In genomic region chr20:56343861-56344381, GRCh38 we compare ENCODE assay signal across 8 cellular contexts. TPM values are rescaled to one million over a fixed set of nuclear protein-coding genes. Genes with fewer than 3 reads are reported as not detected.
DNase-seq lines count a peak whose midpoint lies in the region; ATAC-seq and TF ChIP-seq lines count a peak whose summit lies in the region.

No MANE protein-coding gene starts in this region.

- peak; percentile 56 for DNase-seq in Right ventricle myocardium superior
- no peak for DNase-seq in Right ventricle myocardium inferior (ENCODE audit: missing footprints)
- peak; percentile 14 for DNase-seq in activated T-cell treated with anti-CD3 and anti-CD28 coated beads, Interleukin-2, amount 50 U/mL, for 4 hours
- DNase-seq in posterior cingulate gyrus: peak in 9 of 10 donors; percentile 55 to 93 (median 61)
- DNase-seq in mesenteric fat pad (ENCODE audit: low spot score): no peak

- no peak overlapping the region for H3K4me3 Mint-ChIP-seq in activated T-cell treated with anti-CD3 and anti-CD28 coated beads, Interleukin-2, amount 50 U/mL, for 4 hours

- H3K4me1 Mint-ChIP-seq in activated T-cell treated with anti-CD3 and anti-CD28 coated beads, Interleukin-2, amount 50 U/mL, for 4 hours (ENCODE audit: low read depth): peaks cover 6% of the 10 kb centered on the region

- peaks cover 47% of the 10 kb centered on the region for H3K27me3 ChIP-seq in HUES6 (ENCODE audit: control insufficient read depth, insufficient read depth, low read length)
- peaks cover 68% of the 10 kb centered on the region for H3K27me3 ChIP-seq in gastroesophageal sphincter

- no peak for ATAC-seq in Right ventricle myocardium superior (ENCODE audit: poor library complexity)
- ATAC-seq in Right ventricle myocardium inferior: no peak
- ATAC-seq in activated T-cell treated with anti-CD3 and anti-CD28 coated beads, Interleukin-2, amount 50 U/mL, for 4 hours: peak; percentile 71 to 82
- no peak for ATAC-seq in gastroesophageal sphincter
- no peak for ATAC-seq in HG03460 (IDR thresholded peaks at IDR 0.05; ENCODE audit: unreplicated experiment)

- H3K36me3 Mint-ChIP-seq in activated T-cell treated with anti-CD3 and anti-CD28 coated beads, Interleukin-2, amount 50 U/mL, for 4 hours (ENCODE audit: insufficient read depth): no peaks in the 10 kb centered on the region

- no peak overlapping the region for H3K9ac ChIP-seq in HUES6 (ENCODE audit: low read length)

- H3K36me3 ChIP-seq in HUES6 (ENCODE audit: control insufficient read depth, insufficient read depth, low read length): no peaks in the 10 kb centered on the region
- H3K36me3 ChIP-seq in gastroesophageal sphincter: no peaks in the 10 kb centered on the region

- intact Hi-C loops in Right ventricle myocardium superior (cut with DNase I): no loop called here
- intact Hi-C loops in Right ventricle myocardium inferior (cut with DNase I): no loop called here
- intact Hi-C loops in posterior cingulate gyrus (cut with DNase I): loop anchor here (1.0 kb wide), 1 partner anchor 96 kb away; the partner anchor contains the start of gene MC3R

- peak overlapping the region; percentile 63 for H3K4me3 ChIP-seq in HUES6 (ENCODE audit: low read depth, low read length)
- H3K4me3 ChIP-seq in gastroesophageal sphincter: peak overlapping the region in 1 of 2 donors; percentile 0

- peaks cover 56% of the 10 kb centered on the region for H3K27me3 Mint-ChIP-seq in activated T-cell treated with anti-CD3 and anti-CD28 coated beads, Interleukin-2, amount 50 U/mL, for 4 hours (ENCODE audit: low read depth)

- whole genome bisulfite sequencing in gastroesophageal sphincter (ENCODE audit: low coverage in 1 of 2), 2 donors: 1% methylated on average over 12 of the region's 41 CpGs; no CpG with 5 or more reads in 1 of the 2 donors

- H3K4me1 ChIP-seq in HUES6 (ENCODE audit: control insufficient read depth, insufficient read depth, low read length) (peaks cover 19% of the 10 kb centered on the region), gastroesophageal sphincter (peaks cover 0 to 8% (median 5%) of the 10 kb centered on the region in 3 donors)

- no peak for TF ChIP-seq POLR2A in gastroesophageal sphincter (IDR thresholded peaks at IDR 0.05)

- no peak for TF ChIP-seq EP300 in gastroesophageal sphincter (IDR thresholded peaks at IDR 0.05)

- H3K27ac ChIP-seq in HUES6 (ENCODE audit: low read depth, low read length): no peak overlapping the region
- H3K27ac ChIP-seq in gastroesophageal sphincter: no peak overlapping the region

- TF ChIP-seq CTCF in gastroesophageal sphincter (IDR thresholded peaks at IDR 0.05): peak in 3 of 4 experiments; percentile 38 to 66 (median 39)

- no peaks in the 10 kb centered on the region for H3K9me3 Mint-ChIP-seq in activated T-cell treated with anti-CD3 and anti-CD28 coated beads, Interleukin-2, amount 50 U/mL, for 4 hours

- H3K9me3 ChIP-seq in HUES6 (ENCODE audit: control insufficient read depth, insufficient read depth, low read depth, low read length) (no peaks in the 10 kb centered on the region), gastroesophageal sphincter (no peaks in the 10 kb centered on the region)

RNA-seq across cellular contexts. Expression of gene FAM210B, which starts 14.9 kb away (rescaled TPM):
- 61.3 TPM for total RNA-seq in Right ventricle myocardium superior
- 60.3 TPM for total RNA-seq in Right ventricle myocardium inferior
- total RNA-seq in activated T-cell treated with anti-CD3 and anti-CD28 coated beads, Interleukin-2, amount 50 U/mL, for 4 hours: 1 to 10 TPM; 3.4 to 4.1 (median 3.7) TPM
- total RNA-seq in gastroesophageal sphincter: 10 to 100 TPM; 57.4 to 79.9 (median 59.3) TPM
- 48.3 TPM for total RNA-seq in mesenteric fat pad

RNA-seq across cellular contexts. Expression of gene AURKA, which starts 48.1 kb away (rescaled TPM):
- total RNA-seq in Right ventricle myocardium superior (6.0 TPM), Right ventricle myocardium inferior (8.4 TPM), gastroesophageal sphincter (1 to 10 TPM in 3 of 4 donors, under 1 TPM in 1; 0.54 to 2.5 (median 1.6) TPM), mesenteric fat pad (1.4 TPM)
- total RNA-seq in activated T-cell treated with anti-CD3 and anti-CD28 coated beads, Interleukin-2, amount 50 U/mL, for 4 hours: 1 to 10 TPM; 7.3 to 9.6 (median 9.0) TPM

RNA-seq across cellular contexts. Expression of gene CSTF1, which starts 48.5 kb away (rescaled TPM):
- total RNA-seq in Right ventricle myocardium superior (16.8 TPM), Right ventricle myocardium inferior (18.6 TPM), gastroesophageal sphincter (10 to 100 TPM; 15.3 to 33.1 (median 22.4) TPM), mesenteric fat pad (21.2 TPM)
- 10 to 100 TPM; 42.7 to 47.3 (median 45.3) TPM for total RNA-seq in activated T-cell treated with anti-CD3 and anti-CD28 coated beads, Interleukin-2, amount 50 U/mL, for 4 hours

Comparison
In these comparisons a context has a peak if more than half of its experiments do, and no peak if none do; other contexts are left out.
1. DNase-seq: peak in Right ventricle myocardium superior (single experiment), activated T-cell treated with anti-CD3 and anti-CD28 coated beads, Interleukin-2, amount 50 U/mL, for 4 hours (single experiment) and posterior cingulate gyrus (9 of 10); none in Right ventricle myocardium inferior (single experiment) and mesenteric fat pad (single experiment).
2. ATAC-seq: peak in activated T-cell treated with anti-CD3 and anti-CD28 coated beads, Interleukin-2, amount 50 U/mL, for 4 hours (2 of 2); none in Right ventricle myocardium superior (single experiment), Right ventricle myocardium inferior (single experiment), gastroesophageal sphincter (single experiment) and HG03460 (single experiment).